In the genomic region with DNA sequence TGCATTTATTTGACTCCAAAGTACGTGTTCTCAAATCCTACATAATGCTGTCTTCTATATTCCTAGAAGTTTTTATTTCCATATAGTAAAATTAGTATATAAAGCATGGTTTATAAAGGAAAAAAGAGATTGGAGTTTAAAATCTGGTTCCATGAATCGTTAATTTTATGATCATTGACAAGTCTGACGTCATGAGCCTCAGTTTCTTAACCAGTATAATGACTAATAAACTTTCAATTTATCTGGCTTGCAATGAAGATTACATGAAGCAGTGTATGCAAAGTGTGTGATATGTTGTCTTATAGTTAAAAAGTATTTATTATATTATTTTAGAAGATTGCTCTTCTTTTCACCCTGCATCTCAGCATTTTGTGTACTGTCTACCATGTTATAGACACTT, we compare ENCODE assay signal across 39 cellular contexts.
"Had no signal": no experiment of that assay in that cellular context is flagged by ENCODE, and none has a peak within 500 bp of the region (broad histone marks: within the 10 kb centered on the region; RNA-seq: fewer than 3 reads in every experiment).

No MANE protein-coding gene starts in this region.

- FAIRE-seq: astrocyte, bronchial epithelial cell had no signal

- DNase-seq: activated effector memory CD4-positive, alpha-beta T cell treated with anti-CD3 and anti-CD28 coated beads, Interleukin-2, amount 50 U/mL, for 16 hours; activated effector memory CD4-positive, alpha-beta T cell treated with Interleukin-2 at 50 U/mL for 16 hours; activated gamma-delta T cell; activated gamma-delta T cell treated with Interleukin-2 at 50 U/mL for 16 hours; activated naive CD4-positive, alpha-beta T cell; activated naive CD4-positive, alpha-beta T cell treated with anti-CD3 and anti-CD28 coated beads for 36 hours; activated naive CD4-positive, alpha-beta T cell treated with anti-CD3 and anti-CD28 coated beads, Interleukin-2, amount 10 ng/mL, durations not matched to agents 7 days and 5 days; activated naive CD4-positive, alpha-beta T cell treated with anti-CD3 and anti-CD28 coated beads, Interleukin-2, amount 50 U/mL, for 16 hours; activated naive CD4-positive, alpha-beta T cell treated with Interleukin-2 at 50 U/mL for 16 hours; activated naive CD8-positive, alpha-beta T cell treated with anti-CD3 and anti-CD28 coated beads for 36 hours; activated naive CD8-positive, alpha-beta T cell treated with anti-CD3 and anti-CD28 coated beads, Interleukin-2, amount 10 ng/mL, durations not matched to agents 7 days and 5 days; activated naive CD8-positive, alpha-beta T cell treated with anti-CD3 and anti-CD28 coated beads, Interleukin-2, amount 50 U/mL, for 24 hours; activated T-cell treated with anti-CD3 and anti-CD28 coated beads, Interleukin-2, amount 50 U/mL, for 24 hours; activated T-cell treated with anti-CD3 and anti-CD28 coated beads, Interleukin-2, amount 50 U/mL, for 4 hours; activated T-cell treated with anti-CD3 and anti-CD28 coated beads, Interleukin-2, amount 50 U/mL, for 48 hours; activated T-cell treated with anti-CD3 and anti-CD28 coated beads, Interleukin-2, amount 50 U/mL, for 72 hours; adrenal gland; amniotic stem cell; amygdala; anterior cingulate cortex; aorta; body of pancreas; brain microvascular endothelial cell; caudate nucleus; central memory CD4-positive, alpha-beta T cell; cerebellar nuclear complex had no signal

- ATAC-seq: activated naive CD4-positive, alpha-beta T cell treated with anti-CD3 and anti-CD28 coated beads, Interleukin-2, amount 50 U/mL, for 72 hours; activated naive CD8-positive, alpha-beta T cell treated with anti-CD3 and anti-CD28 coated beads, Interleukin-2, amount 50 U/mL, for 24 hours; activated T-cell treated with anti-CD3 and anti-CD28 coated beads, Interleukin-2, amount 50 U/mL, for 4 hours; activated T-cell treated with anti-CD3 and anti-CD28 coated beads, Interleukin-2, amount 50 U/mL, for 72 hours; activated T-helper 17 cell treated with anti-CD3 and anti-CD28 coated beads, Interleukin-2, amount 50 U/mL, for 72 hours; body of pancreas had no signal

- H3K27ac Mint-ChIP-seq: activated naive CD4-positive, alpha-beta T cell treated with anti-CD3 and anti-CD28 coated beads for 36 hours; activated naive CD4-positive, alpha-beta T cell treated with anti-CD3 and anti-CD28 coated beads, Interleukin-2, amount 10 ng/mL, durations not matched to agents 7 days and 5 days; activated naive CD4-positive, alpha-beta T cell treated with anti-CD3 and anti-CD28 coated beads, Interleukin-2, amount 50 U/mL, for 24 hours; activated naive CD4-positive, alpha-beta T cell treated with anti-CD3 and anti-CD28 coated beads, Interleukin-2, amount 50 U/mL, for 72 hours; activated naive CD8-positive, alpha-beta T cell; activated naive CD8-positive, alpha-beta T cell treated with anti-CD3 and anti-CD28 coated beads for 36 hours; activated naive CD8-positive, alpha-beta T cell treated with anti-CD3 and anti-CD28 coated beads, Interleukin-2, amount 10 ng/mL, durations not matched to agents 7 days and 5 days; activated naive CD8-positive, alpha-beta T cell treated with anti-CD3 and anti-CD28 coated beads, Interleukin-2, amount 50 U/mL, for 24 hours; activated T-cell treated with anti-CD3 and anti-CD28 coated beads, Interleukin-2, amount 50 U/mL, for 24 hours; activated T-cell treated with anti-CD3 and anti-CD28 coated beads, Interleukin-2, amount 50 U/mL, for 72 hours; activated T-helper 1 cell treated with anti-CD3 and anti-CD28 coated beads, Interleukin-12 subunit alpha, Interleukin-12 subunit beta, Interleukin-2, Interleukin-4 antibody, amounts not matched to agents 30 ng/mL and 10 ng/mL and 1 ng/mL, durations not matched to agents 14 hours and 24 hours and 36 hours; activated T-helper 17 cell treated with anti-CD3 and anti-CD28 coated beads, Interleukin-2, amount 50 U/mL, for 72 hours; activated T-helper 2 cell treated with anti-CD3 and anti-CD28 coated beads, Interferon-gamma antibody, Interleukin-2, Interleukin-4, amounts not matched to agents 10 μg/mL and 5 μg/mL and 100 μg/mL, durations not matched to agents 14 hours and 24 hours and 36 hours; brain had no signal

- H3K36me3 Mint-ChIP-seq: activated naive CD4-positive, alpha-beta T cell treated with anti-CD3 and anti-CD28 coated beads, Interleukin-2, amount 10 ng/mL, durations not matched to agents 7 days and 5 days; activated naive CD4-positive, alpha-beta T cell treated with anti-CD3 and anti-CD28 coated beads, Interleukin-2, amount 50 U/mL, for 72 hours; activated naive CD8-positive, alpha-beta T cell; activated naive CD8-positive, alpha-beta T cell treated with anti-CD3 and anti-CD28 coated beads for 36 hours; activated naive CD8-positive, alpha-beta T cell treated with anti-CD3 and anti-CD28 coated beads, Interleukin-2, amount 10 ng/mL, durations not matched to agents 7 days and 5 days; brain had no signal

- H3K4me3 ChIP-seq: adrenal gland, ascending aorta, body of pancreas, breast epithelium, cardiac muscle cell had no signal

- H3K27me3 ChIP-seq: adrenal gland, ascending aorta, body of pancreas, brain microvascular endothelial cell, breast epithelium, cardiac muscle cell had no signal

- H3K27ac ChIP-seq: adrenal gland, ascending aorta, body of pancreas, brain microvascular endothelial cell, breast epithelium, cardiac muscle cell had no signal

- H3K36me3 ChIP-seq: adrenal gland, ascending aorta, brain microvascular endothelial cell, breast epithelium, cardiac muscle cell had no signal

- H3K27me3 Mint-ChIP-seq: activated naive CD4-positive, alpha-beta T cell treated with anti-CD3 and anti-CD28 coated beads, Interleukin-2, amount 10 ng/mL, durations not matched to agents 7 days and 5 days; activated naive CD4-positive, alpha-beta T cell treated with anti-CD3 and anti-CD28 coated beads, Interleukin-2, amount 50 U/mL, for 24 hours; activated naive CD8-positive, alpha-beta T cell; activated naive CD8-positive, alpha-beta T cell treated with anti-CD3 and anti-CD28 coated beads for 36 hours; activated naive CD8-positive, alpha-beta T cell treated with anti-CD3 and anti-CD28 coated beads, Interleukin-2, amount 10 ng/mL, durations not matched to agents 7 days and 5 days; activated naive CD8-positive, alpha-beta T cell treated with anti-CD3 and anti-CD28 coated beads, Interleukin-2, amount 50 U/mL, for 24 hours; activated T-cell treated with anti-CD3 and anti-CD28 coated beads, Interleukin-2, amount 50 U/mL, for 24 hours; activated T-helper 17 cell treated with anti-CD3 and anti-CD28 coated beads, Interleukin-2, amount 50 U/mL, for 72 hours; central memory CD8-positive, alpha-beta T cell had no signal

- H3K4me3 Mint-ChIP-seq: activated naive CD4-positive, alpha-beta T cell treated with anti-CD3 and anti-CD28 coated beads for 36 hours; activated naive CD4-positive, alpha-beta T cell treated with anti-CD3 and anti-CD28 coated beads, Interleukin-2, amount 10 ng/mL, durations not matched to agents 7 days and 5 days; activated naive CD4-positive, alpha-beta T cell treated with anti-CD3 and anti-CD28 coated beads, Interleukin-2, amount 50 U/mL, for 24 hours; activated naive CD8-positive, alpha-beta T cell; activated naive CD8-positive, alpha-beta T cell treated with anti-CD3 and anti-CD28 coated beads for 36 hours; activated naive CD8-positive, alpha-beta T cell treated with anti-CD3 and anti-CD28 coated beads, Interleukin-2, amount 10 ng/mL, durations not matched to agents 7 days and 5 days; activated naive CD8-positive, alpha-beta T cell treated with anti-CD3 and anti-CD28 coated beads, Interleukin-2, amount 50 U/mL, for 24 hours; activated T-cell treated with anti-CD3 and anti-CD28 coated beads, Interleukin-2, amount 50 U/mL, for 24 hours; activated T-cell treated with anti-CD3 and anti-CD28 coated beads, Interleukin-2, amount 50 U/mL, for 4 hours; activated T-cell treated with anti-CD3 and anti-CD28 coated beads, Interleukin-2, amount 50 U/mL, for 72 hours; activated T-helper 1 cell treated with anti-CD3 and anti-CD28 coated beads, Interleukin-12 subunit alpha, Interleukin-12 subunit beta, Interleukin-2, Interleukin-4 antibody, amounts not matched to agents 30 ng/mL and 10 ng/mL and 1 ng/mL, durations not matched to agents 14 hours and 24 hours and 36 hours; activated T-helper 17 cell treated with anti-CD3 and anti-CD28 coated beads, Interleukin-2, amount 50 U/mL, for 72 hours; brain; central memory CD8-positive, alpha-beta T cell had no signal

- H3K4me1 Mint-ChIP-seq: activated naive CD4-positive, alpha-beta T cell treated with anti-CD3 and anti-CD28 coated beads, Interleukin-2, amount 10 ng/mL, durations not matched to agents 7 days and 5 days; activated naive CD4-positive, alpha-beta T cell treated with anti-CD3 and anti-CD28 coated beads, Interleukin-2, amount 50 U/mL, for 24 hours; activated naive CD8-positive, alpha-beta T cell treated with anti-CD3 and anti-CD28 coated beads for 36 hours; activated naive CD8-positive, alpha-beta T cell treated with anti-CD3 and anti-CD28 coated beads, Interleukin-2, amount 10 ng/mL, durations not matched to agents 7 days and 5 days; activated naive CD8-positive, alpha-beta T cell treated with anti-CD3 and anti-CD28 coated beads, Interleukin-2, amount 50 U/mL, for 24 hours; activated T-helper 17 cell treated with anti-CD3 and anti-CD28 coated beads, Interleukin-2, amount 50 U/mL, for 72 hours; brain; central memory CD8-positive, alpha-beta T cell had no signal

- H3K9me3 Mint-ChIP-seq: activated naive CD4-positive, alpha-beta T cell treated with anti-CD3 and anti-CD28 coated beads for 36 hours; activated naive CD4-positive, alpha-beta T cell treated with anti-CD3 and anti-CD28 coated beads, Interleukin-2, amount 50 U/mL, for 24 hours; activated T-cell treated with anti-CD3 and anti-CD28 coated beads, Interleukin-2, amount 50 U/mL, for 4 hours; activated T-helper 1 cell treated with anti-CD3 and anti-CD28 coated beads, Interleukin-12 subunit alpha, Interleukin-12 subunit beta, Interleukin-2, Interleukin-4 antibody, amounts not matched to agents 30 ng/mL and 10 ng/mL and 1 ng/mL, durations not matched to agents 14 hours and 24 hours and 36 hours had no signal

- H3K4me1 ChIP-seq: adrenal gland, ascending aorta, body of pancreas, breast epithelium had no signal

- H3K9me3 ChIP-seq: adrenal gland, ascending aorta, body of pancreas, breast epithelium had no signal
